9 cellular contexts compared by ENCODE assay signal in the genomic region with DNA sequence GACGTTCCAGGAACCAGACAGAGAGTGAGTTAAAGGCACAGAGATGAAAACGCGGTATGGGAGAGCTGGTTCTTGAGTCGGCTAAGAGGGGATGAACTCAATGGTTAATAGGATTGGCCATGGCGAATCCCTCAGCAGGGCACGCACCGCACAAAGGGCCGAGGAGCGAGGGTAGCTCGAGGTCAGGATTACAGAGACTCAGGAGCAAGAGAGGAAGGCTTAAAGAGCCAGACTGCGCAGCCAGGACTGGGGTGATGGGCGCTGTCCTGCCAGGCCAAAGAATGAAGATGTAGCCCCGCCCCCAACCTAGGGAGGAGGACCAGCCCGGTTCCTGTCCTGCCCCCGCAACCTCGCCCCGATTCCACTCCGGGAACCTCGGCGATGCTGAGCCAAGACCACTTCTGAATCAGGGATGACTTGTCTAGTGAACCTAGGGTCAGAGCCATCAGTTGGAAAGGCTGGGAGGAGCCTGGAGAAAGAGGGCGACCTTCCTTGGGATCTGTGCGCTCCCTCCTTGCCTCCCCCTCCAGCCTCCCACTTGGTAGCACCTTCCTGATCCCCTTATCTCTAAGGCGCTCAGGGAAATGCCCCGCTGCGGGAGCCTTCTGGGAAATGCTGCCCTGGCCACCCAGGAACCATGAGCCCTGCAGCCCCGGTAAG. TPM values are rescaled to one million over a fixed set of nuclear protein-coding genes. Genes with fewer than 3 reads are reported as not detected.
DNase-seq lines count a peak whose midpoint lies in the region; ATAC-seq lines count a peak whose summit lies in the region.
"Had no signal": no experiment of that assay in that cellular context is flagged by ENCODE, and none has a peak within 500 bp of the region (broad histone marks: within the 10 kb centered on the region; RNA-seq: fewer than 3 reads in every experiment).

A gene with protein sequence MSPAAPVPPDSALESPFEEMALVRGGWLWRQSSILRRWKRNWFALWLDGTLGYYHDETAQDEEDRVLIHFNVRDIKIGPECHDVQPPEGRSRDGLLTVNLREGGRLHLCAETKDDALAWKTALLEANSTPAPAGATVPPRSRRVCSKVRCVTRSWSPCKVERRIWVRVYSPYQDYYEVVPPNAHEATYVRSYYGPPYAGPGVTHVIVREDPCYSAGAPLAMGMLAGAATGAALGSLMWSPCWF (plus strand): TSS at position 610 of the 660 bp plus-strand sequence. CDS start 28 bp downstream, at position 638.

- H3K27ac Mint-ChIP-seq in activated naive CD4-positive, alpha-beta T cell treated with anti-CD3 and anti-CD28 coated beads, Interleukin-2, amount 50 U/mL, for 72 hours = peak within 1 kb of the TSS; percentile 19 to 49

- H3K4me1 ChIP-seq in HUES48 (ENCODE audit: control insufficient read depth, insufficient read depth, low read length) (peaks cover 32% of the 10 kb centered on the region), iPS-18a (ENCODE audit: control insufficient read depth, low read depth, low read length) (peaks cover 19% of the 10 kb centered on the region), skeletal muscle tissue (ENCODE audit: control insufficient read depth in 3 of 3, insufficient read depth in 3 of 3, low read length in 3 of 3) (peaks cover 3 to 8% (median 5%) of the 10 kb centered on the region in 3 donors)

- no peak for DNase-seq in activated naive CD4-positive, alpha-beta T cell treated with anti-CD3 and anti-CD28 coated beads, Interleukin-2, amount 50 U/mL, for 72 hours (ENCODE audit: low spot score in 2 of 2)
- no peak for DNase-seq in dedifferentiated amniotic fluid mesenchymal stem cell (ENCODE audit: extremely low spot score)
- DNase-seq in activated gamma-delta T cell treated with Interleukin-2 at 50 U/mL for 16 hours = no peak
- no peak for DNase-seq in SW 1271 (lab: John Stamatoyannopoulos, UW)
- no peak for DNase-seq in DMS153 treated with DMSO at 0.1 percent for 48 hours (lab: John Stamatoyannopoulos, UW; ENCODE audit: unreplicated experiment)
- DNase-seq: activated CD4-positive, alpha-beta T cell treated with anti-CD3 and anti-CD28 coated beads, Interleukin-2, amount 50 U/mL, for 4 hours had no signal

- no peaks in the 10 kb centered on the region for H3K9me3 ChIP-seq in HUES48 (ENCODE audit: control insufficient read depth, insufficient read depth, low read length)
- no peaks in the 10 kb centered on the region for H3K9me3 ChIP-seq in iPS-18a (ENCODE audit: control insufficient read depth, low read depth, low read length)
- no peaks in the 10 kb centered on the region for H3K9me3 ChIP-seq in skeletal muscle tissue (ENCODE audit: control insufficient read depth in 3 of 3, low read length in 3 of 3)

- H3K9me3 Mint-ChIP-seq in activated naive CD4-positive, alpha-beta T cell treated with anti-CD3 and anti-CD28 coated beads, Interleukin-2, amount 50 U/mL, for 72 hours = no peaks in the 10 kb centered on the region

- no peaks in the 10 kb centered on the region for H3K36me3 Mint-ChIP-seq in activated naive CD4-positive, alpha-beta T cell treated with anti-CD3 and anti-CD28 coated beads, Interleukin-2, amount 50 U/mL, for 72 hours

- no peak for ATAC-seq in activated naive CD4-positive, alpha-beta T cell treated with anti-CD3 and anti-CD28 coated beads, Interleukin-2, amount 50 U/mL, for 72 hours

- H3K9ac ChIP-seq in HUES48 (ENCODE audit: low read depth, low read length) (peak within 1 kb of the TSS; percentile 44; the same call in 1 of the 2 replicates), iPS-18a (ENCODE audit: low read length) (peak within 1 kb of the TSS; percentile 40), skeletal muscle tissue (ENCODE audit: low read depth in 1 of 3, low read length in 3 of 3) (peak within 1 kb of the TSS in 2 of 3 donors; percentile 16 to 61)

- H3K27ac ChIP-seq in HUES48 (ENCODE audit: low read depth, low read length) (peak within 1 kb of the TSS; percentile 71), iPS-18a (ENCODE audit: low read length) (no peak within 1 kb of the TSS), skeletal muscle tissue (ENCODE audit: low read depth, low read length) (no peak within 1 kb of the TSS)

- H3K36me3 ChIP-seq in HUES48 (ENCODE audit: control insufficient read depth, insufficient read depth, low read length) (no peaks in the 10 kb centered on the region), iPS-18a (ENCODE audit: control insufficient read depth, low read depth, low read length) (no peaks in the 10 kb centered on the region), skeletal muscle tissue (ENCODE audit: control insufficient read depth in 3 of 3, insufficient read depth in 3 of 3, low read length in 3 of 3) (no peaks in the 10 kb centered on the region)

- H3K4me3 ChIP-seq in HUES48 (ENCODE audit: low read depth, low read length) (peak within 1 kb of the TSS; percentile 64), iPS-18a (ENCODE audit: low read length) (peak within 1 kb of the TSS; percentile 71), skeletal muscle tissue (ENCODE audit: low read length in 3 of 3) (peak within 1 kb of the TSS in 1 of 3 donors; percentile 73)

- H3K27me3 ChIP-seq in HUES48 (ENCODE audit: control insufficient read depth, insufficient read depth, low read length) (peaks cover 9% of the 10 kb centered on the region; the same call in 1 of the 2 replicates), iPS-18a (ENCODE audit: control insufficient read depth, insufficient read depth, low read length) (peaks cover 6% of the 10 kb centered on the region), skeletal muscle tissue (ENCODE audit: control insufficient read depth in 3 of 3, insufficient read depth in 3 of 3, low read length in 3 of 3) (peaks cover 0 to 3% (median 0%) of the 10 kb centered on the region in 3 donors)

RNA-seq across cellular contexts. Expression of the gene that starts here (rescaled TPM):
- 10 to 100 TPM; 16.4 to 19.9 TPM for total RNA-seq in activated naive CD4-positive, alpha-beta T cell treated with anti-CD3 and anti-CD28 coated beads, Interleukin-2, amount 50 U/mL, for 72 hours
- total RNA-seq in skeletal muscle tissue = 1.0 TPM
